10 cellular contexts compared by ENCODE assay signal in genomic region chr9:113406353-113406752, GRCh38. TPM values are rescaled to one million over a fixed set of nuclear protein-coding genes. Genes with fewer than 3 reads are reported as not detected.
A peak's percentile ranks its signal among the peaks of the same experiment; 100 is the strongest.
DNase-seq lines count a peak whose midpoint lies in the region; ATAC-seq and TF ChIP-seq lines count a peak whose summit lies in the region.
"Not testable (repeated sequence)": the region's sequence is repeated elsewhere in the genome, so short reads cannot be mapped to it uniquely, and the experiment has no call there.
"Had no signal": no experiment of that assay in that cellular context is flagged by ENCODE, and none has a peak within 500 bp of the region (broad histone marks: within the 10 kb centered on the region; RNA-seq: fewer than 3 reads in every experiment).

No MANE protein-coding gene starts in this region.

- H3K36me3 ChIP-seq in BLaER1 treated with 17β-estradiol and CSF1 and Interleukin-3, amounts not matched to agents 10 nM and 100 nM, result peaks cover 21 to 40% (median 26%) of the 10 kb centered on the region in 11 experiments
- H3K36me3 ChIP-seq in GM23338 (ENCODE audit: insufficient read depth), result peaks cover 15% of the 10 kb centered on the region
- peaks cover 9 to 21% (median 19%) of the 10 kb centered on the region in 4 donors for H3K36me3 ChIP-seq in stomach

- H3K36me3 Mint-ChIP-seq in GM23338 (ENCODE audit: low read depth), result peaks cover 39% of the 10 kb centered on the region
- not testable (repeated sequence) for H3K36me3 Mint-ChIP-seq in T-helper 17 cell (ENCODE audit: low read depth); immature natural killer cell
- peaks cover 32% of the 10 kb centered on the region for H3K36me3 Mint-ChIP-seq in activated T-helper 1 cell treated with anti-CD3 and anti-CD28 coated beads, Interleukin-12 subunit alpha, Interleukin-12 subunit beta, Interleukin-2, Interleukin-4 antibody, amounts not matched to agents 30 ng/mL and 10 ng/mL and 1 ng/mL, durations not matched to agents 14 hours and 24 hours and 36 hours (ENCODE audit: low read depth)
- H3K36me3 Mint-ChIP-seq in dendritic cell treated with granulocyte-macrophage colony-stimulating factor and Interleukin-4, amounts not matched to agents 40 ng/mL and 50 ng/mL, for 4 days (ENCODE audit: low read depth), result peaks cover 42% of the 10 kb centered on the region
- H3K36me3 Mint-ChIP-seq in naive thymus-derived CD8-positive, alpha-beta T cell, result peaks cover 0 to 32% (median 4%) of the 10 kb centered on the region in 3 donors

- not testable (repeated sequence) for TF ChIP-seq CTCF in GM23338 (conservative IDR thresholded peaks at IDR 0.05; ENCODE audit: low read depth in 2 of 2); stomach (IDR thresholded peaks at IDR 0.05)

- DNase-seq in GM23338 (ENCODE audit: low spot score); T-helper 17 cell; activated T-helper 1 cell treated with anti-CD3 and anti-CD28 coated beads, Interleukin-12 subunit alpha, Interleukin-12 subunit beta, Interleukin-2, Interleukin-4 antibody, amounts not matched to agents 30 ng/mL and 10 ng/mL and 1 ng/mL, durations not matched to agents 14 hours and 24 hours and 36 hours (ENCODE audit: low spot score); immature natural killer cell; naive thymus-derived CD8-positive, alpha-beta T cell; stomach: not testable (repeated sequence)

- H3K9me2 ChIP-seq in GM23338 (ENCODE audit: insufficient read depth), result not testable (repeated sequence)

- H3F3A ChIP-seq in GM23338 (replicated peaks; ENCODE audit: low read depth), result peaks cover 26% of the 10 kb centered on the region

- H3K4me3 ChIP-seq in BLaER1 treated with 17β-estradiol and CSF1 and Interleukin-3, amounts not matched to agents 10 nM and 100 nM; GM23338; stomach: not testable (repeated sequence)

- H3K27me3 Mint-ChIP-seq in GM23338 (ENCODE audit: insufficient read depth, low read depth, poor library complexity) (peaks cover 20% of the 10 kb centered on the region), immature natural killer cell (ENCODE audit: low read depth in 3 of 3) (peaks cover 3 to 14% (median 6%) of the 10 kb centered on the region in 3 donors)
- not testable (repeated sequence) for H3K27me3 Mint-ChIP-seq in T-helper 17 cell; activated T-helper 1 cell treated with anti-CD3 and anti-CD28 coated beads, Interleukin-12 subunit alpha, Interleukin-12 subunit beta, Interleukin-2, Interleukin-4 antibody, amounts not matched to agents 30 ng/mL and 10 ng/mL and 1 ng/mL, durations not matched to agents 14 hours and 24 hours and 36 hours (ENCODE audit: insufficient read depth); dendritic cell treated with granulocyte-macrophage colony-stimulating factor and Interleukin-4, amounts not matched to agents 40 ng/mL and 50 ng/mL, for 4 days; naive thymus-derived CD8-positive, alpha-beta T cell

- intact Hi-C loops in activated T-helper 1 cell treated with anti-CD3 and anti-CD28 coated beads, Interleukin-12 subunit alpha, Interleukin-12 subunit beta, Interleukin-2, Interleukin-4 antibody, amounts not matched to agents 30 ng/mL and 10 ng/mL and 1 ng/mL, durations not matched to agents 14 hours and 24 hours and 36 hours (cut with micrococcal nuclease); stomach (cut with DNase I; ENCODE audit: low total_unique reads): not testable (repeated sequence)
- intact Hi-C loops in dendritic cell treated with granulocyte-macrophage colony-stimulating factor and Interleukin-4, amounts not matched to agents 40 ng/mL and 50 ng/mL, for 4 days (cut with micrococcal nuclease), result loop anchor here (10.0 kb wide), 1 partner anchor 62 kb away; the partner anchor contains the start of genes BSPRY and WDR31

- peaks cover 14% of the 10 kb centered on the region for H3K79me2 ChIP-seq in GM23338 (replicated peaks; ENCODE audit: insufficient read depth)

- peaks cover 0 to 37% (median 0%) of the 10 kb centered on the region in 11 experiments; a peak in 9 of 22 replicates for H4K20me1 ChIP-seq in BLaER1 treated with 17β-estradiol and CSF1 and Interleukin-3, amounts not matched to agents 10 nM and 100 nM
- not testable (repeated sequence) for H4K20me1 ChIP-seq in GM23338 (replicated peaks; ENCODE audit: insufficient read depth)

- peak overlapping the region in 8 of 11 experiments; percentile 10 to 94 (median 58); a peak in 9 of 22 replicates for H3K4me2 ChIP-seq in BLaER1 treated with 17β-estradiol and CSF1 and Interleukin-3, amounts not matched to agents 10 nM and 100 nM
- H3K4me2 ChIP-seq in GM23338, result not testable (repeated sequence)

- not testable (repeated sequence) for H3K4me3 Mint-ChIP-seq in GM23338; T-helper 17 cell; activated T-helper 1 cell treated with anti-CD3 and anti-CD28 coated beads, Interleukin-12 subunit alpha, Interleukin-12 subunit beta, Interleukin-2, Interleukin-4 antibody, amounts not matched to agents 30 ng/mL and 10 ng/mL and 1 ng/mL, durations not matched to agents 14 hours and 24 hours and 36 hours; dendritic cell treated with granulocyte-macrophage colony-stimulating factor and Interleukin-4, amounts not matched to agents 40 ng/mL and 50 ng/mL, for 4 days; immature natural killer cell; naive thymus-derived CD8-positive, alpha-beta T cell

- H3K4me1 Mint-ChIP-seq in GM23338 (peaks cover 21% of the 10 kb centered on the region), T-helper 17 cell (peaks cover 29% of the 10 kb centered on the region), immature natural killer cell (peaks cover 48 to 51% of the 10 kb centered on the region in 2 donors)
- H3K4me1 Mint-ChIP-seq in activated T-helper 1 cell treated with anti-CD3 and anti-CD28 coated beads, Interleukin-12 subunit alpha, Interleukin-12 subunit beta, Interleukin-2, Interleukin-4 antibody, amounts not matched to agents 30 ng/mL and 10 ng/mL and 1 ng/mL, durations not matched to agents 14 hours and 24 hours and 36 hours (ENCODE audit: low read depth), result peaks cover 28% of the 10 kb centered on the region
- peaks cover 66% of the 10 kb centered on the region for H3K4me1 Mint-ChIP-seq in dendritic cell treated with granulocyte-macrophage colony-stimulating factor and Interleukin-4, amounts not matched to agents 40 ng/mL and 50 ng/mL, for 4 days (ENCODE audit: low read depth)
- peaks cover 24 to 56% (median 41%) of the 10 kb centered on the region in 4 donors for H3K4me1 Mint-ChIP-seq in naive thymus-derived CD8-positive, alpha-beta T cell

- H3K9ac ChIP-seq in BLaER1 treated with 17β-estradiol and CSF1 and Interleukin-3, amounts not matched to agents 10 nM and 100 nM, result peak overlapping the region in 7 of 11 experiments; percentile 3 to 98 (median 28); a peak in 7 of 22 replicates

- H3K4me1 ChIP-seq in BLaER1 treated with 17β-estradiol and CSF1 and Interleukin-3, amounts not matched to agents 10 nM and 100 nM, result peaks cover 62 to 81% (median 74%) of the 10 kb centered on the region in 10 experiments
- H3K4me1 ChIP-seq in GM23338 (ENCODE audit: insufficient read depth), result not testable (repeated sequence)
- peaks cover 6 to 45% (median 33%) of the 10 kb centered on the region in 4 donors for H3K4me1 ChIP-seq in stomach

- H3K27me3 ChIP-seq in BLaER1 treated with 17β-estradiol and CSF1 and Interleukin-3, amounts not matched to agents 10 nM and 100 nM; GM23338 (ENCODE audit: insufficient read depth); stomach: not testable (repeated sequence)

- not testable (repeated sequence) for H3K9me3 Mint-ChIP-seq in GM23338; activated T-helper 1 cell treated with anti-CD3 and anti-CD28 coated beads, Interleukin-12 subunit alpha, Interleukin-12 subunit beta, Interleukin-2, Interleukin-4 antibody, amounts not matched to agents 30 ng/mL and 10 ng/mL and 1 ng/mL, durations not matched to agents 14 hours and 24 hours and 36 hours; dendritic cell treated with granulocyte-macrophage colony-stimulating factor and Interleukin-4, amounts not matched to agents 40 ng/mL and 50 ng/mL, for 4 days; immature natural killer cell; naive thymus-derived CD8-positive, alpha-beta T cell

- peak overlapping the region in 7 of 11 experiments; percentile 13 to 84 (median 62); a peak in 12 of 22 replicates for H3K27ac ChIP-seq in BLaER1 treated with 17β-estradiol and CSF1 and Interleukin-3, amounts not matched to agents 10 nM and 100 nM
- H3K27ac ChIP-seq in GM23338 (ENCODE audit: low read depth), result peak overlapping the region; percentile 69; the same call in 1 of the 2 replicates
- H3K27ac ChIP-seq in stomach, result peak overlapping the region in 3 of 5 donors; percentile 17 to 45 (median 41)

- not testable (repeated sequence) for ATAC-seq in GM23338; T-helper 17 cell; naive thymus-derived CD8-positive, alpha-beta T cell

- POLR2A ChIA-PET in naive thymus-derived CD8-positive, alpha-beta T cell (lab: Charles Lee), result interaction anchor here (0.6 to 1.2 kb wide), 3 partner anchors 30 to 132 kb away, joined by 4 to 5 read pairs (median 4); partner anchors contain the start of genes CDC26 and HDHD3

- WGBS in stomach, 5 donors, result 83 to 89% (median 87%) methylated on average over 9 of the region's 9 CpGs

- not testable (repeated sequence) for H2AFZ ChIP-seq in GM23338

- not testable (repeated sequence) for TF ChIP-seq POLR2A in stomach (IDR thresholded peaks at IDR 0.05)

- not testable (repeated sequence) for H3K9me3 ChIP-seq in BLaER1 treated with 17β-estradiol and CSF1 and Interleukin-3, amounts not matched to agents 10 nM and 100 nM (replicated peaks in 1 of 11); T-helper 17 cell (ENCODE audit: control insufficient read depth, low read length, poor library complexity, severe bottlenecking); stomach

- not testable (repeated sequence) for H3K27ac Mint-ChIP-seq in GM23338
- H3K27ac Mint-ChIP-seq in T-helper 17 cell (peak overlapping the region; percentile 71), immature natural killer cell (peak overlapping the region in 4 of 6 donors; percentile 35 to 98 (median 86))
- peak overlapping the region; percentile 83 for H3K27ac Mint-ChIP-seq in activated T-helper 1 cell treated with anti-CD3 and anti-CD28 coated beads, Interleukin-12 subunit alpha, Interleukin-12 subunit beta, Interleukin-2, Interleukin-4 antibody, amounts not matched to agents 30 ng/mL and 10 ng/mL and 1 ng/mL, durations not matched to agents 14 hours and 24 hours and 36 hours
- H3K27ac Mint-ChIP-seq in dendritic cell treated with granulocyte-macrophage colony-stimulating factor and Interleukin-4, amounts not matched to agents 40 ng/mL and 50 ng/mL, for 4 days, result peak overlapping the region; percentile 71
- H3K27ac Mint-ChIP-seq in naive thymus-derived CD8-positive, alpha-beta T cell, result peak overlapping the region; percentile 51 to 95 (median 83)

- not testable (repeated sequence) for TF ChIP-seq EP300 in stomach (IDR thresholded peaks at IDR 0.05)

RNA-seq across cellular contexts. Expression of gene POLE3, which starts 4.1 kb away (rescaled TPM):
- 39.2 and 44.4 TPM in 2 replicates for total RNA-seq in GM23338 (2014; rRNA removed; shearing (Covaris generic))
- polyA plus RNA-seq in GM23338 (2016; fragmentation: Nextera tagmentation; extraction: Ambion mirVana), result 81.3 and 103 TPM in 2 replicates
- 10 to 100 TPM; 46.6 to 63.7 TPM for total RNA-seq in T-helper 17 cell
- total RNA-seq in activated T-helper 1 cell treated with anti-CD3 and anti-CD28 coated beads, Interleukin-12 subunit alpha, Interleukin-12 subunit beta, Interleukin-2, Interleukin-4 antibody, amounts not matched to agents 30 ng/mL and 10 ng/mL and 1 ng/mL, durations not matched to agents 14 hours and 24 hours and 36 hours, result 90.9 and 95.7 TPM in 2 replicates
- 100 to 1,000 TPM; 132 to 204 (median 177) TPM for polyA plus RNA-seq in immature natural killer cell
- total RNA-seq in naive thymus-derived CD8-positive, alpha-beta T cell, result 10 to 100 TPM; 59.5 to 64.2 TPM
- polyA plus RNA-seq in naive thymus-derived CD8-positive, alpha-beta T cell, result 100 to 1,000 TPM; 116 to 138 (median 125) TPM
- 10 to 100 TPM in 3 of 5 donors, 1 to 10 TPM in 2; 4.1 to 47.4 (median 25.4) TPM for total RNA-seq in stomach
- 10 to 100 TPM; 31.0 to 39.1 (median 31.9) TPM for polyA plus RNA-seq in stomach

RNA-seq across cellular contexts. Expression of gene C9orf43, which starts 4.2 kb away (rescaled TPM):
- 0.08 and 1.1 TPM in 2 replicates for total RNA-seq in GM23338 (2014; rRNA removed; shearing (Covaris generic))
- 0.14 and 0.63 TPM in 2 replicates for polyA plus RNA-seq in GM23338 (2016; fragmentation: Nextera tagmentation; extraction: Ambion mirVana)
- under 1 TPM; 0.47 to 0.65 TPM for total RNA-seq in T-helper 17 cell
- total RNA-seq in activated T-helper 1 cell treated with anti-CD3 and anti-CD28 coated beads, Interleukin-12 subunit alpha, Interleukin-12 subunit beta, Interleukin-2, Interleukin-4 antibody, amounts not matched to agents 30 ng/mL and 10 ng/mL and 1 ng/mL, durations not matched to agents 14 hours and 24 hours and 36 hours, result 0.42 and 0.62 TPM in 2 replicates
- polyA plus RNA-seq in immature natural killer cell, result under 1 TPM in 1 of 3 donors, not detected in 2; 0.16 TPM
- total RNA-seq in naive thymus-derived CD8-positive, alpha-beta T cell, result 1 to 10 TPM; 1.1 to 1.2 TPM
- under 1 TPM in 2 of 3 donors, not detected in 1; 0.55 to 0.81 TPM for polyA plus RNA-seq in naive thymus-derived CD8-positive, alpha-beta T cell
- under 1 TPM in 2 of 5 donors, not detected in 3; 0.55 to 0.58 TPM for total RNA-seq in stomach
- under 1 TPM; 0.19 to 0.61 (median 0.58) TPM for polyA plus RNA-seq in stomach

RNA-seq across cellular contexts. Expression of gene ALAD, which starts 5.3 kb away (rescaled TPM):
- 10.1 and 19.3 TPM in 2 replicates for total RNA-seq in GM23338 (2014; rRNA removed; shearing (Covaris generic))
- 7.0 and 7.1 TPM in 2 replicates for polyA plus RNA-seq in GM23338 (2016; fragmentation: Nextera tagmentation; extraction: Ambion mirVana)
- total RNA-seq in T-helper 17 cell, result 10 to 100 TPM; 19.3 to 21.8 TPM
- 23.0 and 23.7 TPM in 2 replicates for total RNA-seq in activated T-helper 1 cell treated with anti-CD3 and anti-CD28 coated beads, Interleukin-12 subunit alpha, Interleukin-12 subunit beta, Interleukin-2, Interleukin-4 antibody, amounts not matched to agents 30 ng/mL and 10 ng/mL and 1 ng/mL, durations not matched to agents 14 hours and 24 hours and 36 hours
- polyA plus RNA-seq in immature natural killer cell, result 10 to 100 TPM; 11.9 to 26.7 (median 19.7) TPM
- total RNA-seq in naive thymus-derived CD8-positive, alpha-beta T cell, result 10 to 100 TPM; 45.7 to 47.1 TPM
- polyA plus RNA-seq in naive thymus-derived CD8-positive, alpha-beta T cell, result 10 to 100 TPM; 19.2 to 29.4 (median 21.2) TPM
- total RNA-seq in stomach, result 100 to 1,000 TPM in 1 of 5 donors, 10 to 100 TPM in 4; 30.8 to 102 (median 44.8) TPM
- 10 to 100 TPM; 33.9 to 69.2 (median 64.8) TPM for polyA plus RNA-seq in stomach

RNA-seq across cellular contexts. Expression of gene HDHD3, which starts 29.6 kb away (rescaled TPM):
- total RNA-seq in GM23338 (2014; rRNA removed; shearing (Covaris generic)), result 17.7 and 19.8 TPM in 2 replicates
- polyA plus RNA-seq in GM23338 (2016; fragmentation: Nextera tagmentation; extraction: Ambion mirVana), result 9.4 and 9.5 TPM in 2 replicates
- 10 to 100 TPM; 13.9 to 14.6 TPM for total RNA-seq in T-helper 17 cell
- 15.7 and 18.5 TPM in 2 replicates for total RNA-seq in activated T-helper 1 cell treated with anti-CD3 and anti-CD28 coated beads, Interleukin-12 subunit alpha, Interleukin-12 subunit beta, Interleukin-2, Interleukin-4 antibody, amounts not matched to agents 30 ng/mL and 10 ng/mL and 1 ng/mL, durations not matched to agents 14 hours and 24 hours and 36 hours
- polyA plus RNA-seq in immature natural killer cell, result 10 to 100 TPM; 17.4 to 29.7 (median 22.4) TPM
- total RNA-seq in naive thymus-derived CD8-positive, alpha-beta T cell, result 10 to 100 TPM; 26.2 to 26.5 TPM
- 10 to 100 TPM; 24.1 to 45.2 (median 35.1) TPM for polyA plus RNA-seq in naive thymus-derived CD8-positive, alpha-beta T cell
- 100 to 1,000 TPM in 3 of 5 donors, 10 to 100 TPM in 2; 41.3 to 120 (median 104) TPM for total RNA-seq in stomach
- polyA plus RNA-seq in stomach, result 10 to 100 TPM; 42.5 to 81.1 (median 51.6) TPM

RNA-seq across cellular contexts. Expression of gene BSPRY, which starts 57.0 kb away (rescaled TPM):
- total RNA-seq in GM23338 (2014; rRNA removed; shearing (Covaris generic)), result 6.6 and 7.7 TPM in 2 replicates
- polyA plus RNA-seq in GM23338 (2016; fragmentation: Nextera tagmentation; extraction: Ambion mirVana) (4.8 and 5.0 TPM in 2 replicates), immature natural killer cell (1 to 10 TPM; 1.9 to 6.1 (median 3.7) TPM), stomach (10 to 100 TPM; 16.1 to 28.9 (median 24.5) TPM)
- total RNA-seq in T-helper 17 cell (under 1 TPM in 1 of 2 donors, not detected in 1; 0.32 TPM), stomach (10 to 100 TPM in 4 of 5 donors, 1 to 10 TPM in 1; 2.2 to 60.3 (median 16.0) TPM)
- 12.3 and 12.8 TPM in 2 replicates for total RNA-seq in activated T-helper 1 cell treated with anti-CD3 and anti-CD28 coated beads, Interleukin-12 subunit alpha, Interleukin-12 subunit beta, Interleukin-2, Interleukin-4 antibody, amounts not matched to agents 30 ng/mL and 10 ng/mL and 1 ng/mL, durations not matched to agents 14 hours and 24 hours and 36 hours
- total RNA-seq in naive thymus-derived CD8-positive, alpha-beta T cell, result under 1 TPM in 1 of 2 experiments, not detected in 1; 0.36 TPM
- 1 to 10 TPM in 2 of 3 donors, under 1 TPM in 1; 0.52 to 1.3 (median 1.2) TPM for polyA plus RNA-seq in naive thymus-derived CD8-positive, alpha-beta T cell
- total RNA-seq: A172 had no signal
- polyA plus RNA-seq: BJ had no signal
